ENCODE assay signal across 11 cellular contexts in the genomic region with DNA sequence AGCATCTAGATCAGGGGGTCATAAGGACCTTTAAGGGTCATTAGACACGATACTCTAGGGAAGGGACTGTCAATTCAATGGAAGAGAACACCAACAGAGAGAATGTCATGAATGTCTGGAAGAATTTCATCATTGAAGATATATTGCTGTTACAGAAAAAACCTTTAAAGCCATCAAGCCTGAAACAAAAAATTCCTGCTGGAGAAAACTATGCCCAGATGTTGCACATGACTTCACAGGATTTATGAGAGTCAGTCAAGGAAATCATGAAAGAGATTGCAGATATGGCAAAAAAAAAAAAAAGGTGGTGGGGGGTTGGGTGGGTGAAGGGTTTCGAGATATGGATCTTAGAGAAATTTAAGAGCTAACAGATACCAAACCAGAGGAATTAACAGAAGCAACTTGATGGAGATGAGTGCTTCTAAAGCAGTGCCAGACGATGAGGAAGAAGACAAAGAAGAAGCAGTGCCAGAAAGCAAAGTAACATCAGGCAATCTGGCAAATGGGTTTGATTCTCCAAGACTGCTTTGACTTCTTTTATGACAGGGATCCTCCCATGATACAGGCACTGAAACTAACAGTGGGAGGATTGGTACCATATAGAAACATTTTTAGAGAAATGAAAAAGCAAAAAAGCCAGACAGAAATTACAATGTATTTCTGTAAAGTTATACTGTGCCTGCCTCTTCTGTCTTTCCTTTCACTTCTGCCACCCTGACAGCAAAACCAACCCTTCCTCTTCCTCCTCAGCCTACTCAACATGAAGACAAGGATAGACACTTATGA. TPM values are rescaled to one million over a fixed set of nuclear protein-coding genes. Genes with fewer than 3 reads are reported as not detected.
DNase-seq lines count a peak whose midpoint lies in the region; ATAC-seq and TF ChIP-seq lines count a peak whose summit lies in the region.
"Had no signal": no experiment of that assay in that cellular context is flagged by ENCODE, and none has a peak within 500 bp of the region (broad histone marks: within the 10 kb centered on the region; RNA-seq: fewer than 3 reads in every experiment).

No MANE protein-coding gene starts in this region.

- no peak for TF ChIP-seq CTCF in AG10803 (conservative IDR thresholded peaks at IDR 0.05; ENCODE audit: low read length)

- ATAC-seq in GM19351 (IDR thresholded peaks at IDR 0.05; ENCODE audit: unreplicated experiment) = peak; percentile 64
- peak; percentile 65 for ATAC-seq in HG03175 (IDR thresholded peaks at IDR 0.05; ENCODE audit: unreplicated experiment)

- DNase-seq in AG10803 (ENCODE audit: low read depth) (peak; percentile 46), dedifferentiated amniotic fluid mesenchymal stem cell (ENCODE audit: extremely low spot score) (peak; percentile 49), NCI-H524 (lab: John Stamatoyannopoulos, UW) (no peak), NCI-H1092 treated with DMSO at 0.1 percent for 48 hours (lab: John Stamatoyannopoulos, UW) (no peak), HPDE6-E6E7 (ENCODE audit: extremely low spot score) (no peak), cerebellum (ENCODE audit: low spot score) (no peak)
- DNase-seq: DMS79, hippocampal formation, NCI-H1105 had no signal

- no peak overlapping the region for H3K4me3 ChIP-seq in AG10803 (ENCODE audit: low read length)

RNA-seq across cellular contexts. Expression of a gene that starts 28.5 kb away (rescaled TPM):
- total RNA-seq in cerebellum = 137 TPM

Comparison
In these comparisons a context has a peak if more than half of its experiments do, and no peak if none do; other contexts are left out.
1. DNase-seq: peak in AG10803 (single experiment) and dedifferentiated amniotic fluid mesenchymal stem cell (single experiment); none in NCI-H524 (0 of 2), NCI-H1092 treated with DMSO at 0.1 percent for 48 hours (single experiment), HPDE6-E6E7 (single experiment) and cerebellum (single experiment).